Comparison of ENCODE assay signal across 25 cellular contexts in genomic region chr19:33900817-33901216, GRCh38.
"Had no signal": no experiment of that assay in that cellular context is flagged by ENCODE, and none has a peak within 500 bp of the region (broad histone marks: within the 10 kb centered on the region; RNA-seq: fewer than 3 reads in every experiment).

No MANE protein-coding gene starts in this region.

- ATAC-seq: activated CD4-positive, alpha-beta T cell treated with anti-CD3 and anti-CD28 coated beads for 36 hours; activated CD8-positive, alpha-beta T cell treated with anti-CD3 and anti-CD28 coated beads for 36 hours; activated T-cell treated with anti-CD3 and anti-CD28 coated beads, Interleukin-2, amount 50 U/mL, for 4 hours; activated T-helper 17 cell treated with anti-CD3 and anti-CD28 coated beads, Interleukin-2, amount 50 U/mL, for 72 hours; effector memory CD8-positive, alpha-beta T cell; gastroesophageal sphincter had no signal

- H3K27ac Mint-ChIP-seq: activated CD4-positive, alpha-beta T cell treated with anti-CD3 and anti-CD28 coated beads for 36 hours; activated CD4-positive, alpha-beta T cell treated with anti-CD3 and anti-CD28 coated beads, Interleukin-2, amount 10 ng/mL, durations not matched to agents 24 days and 14 days; activated CD8-positive, alpha-beta T cell treated with anti-CD3 and anti-CD28 coated beads for 36 hours; activated naive CD8-positive, alpha-beta T cell; activated T-helper 17 cell treated with anti-CD3 and anti-CD28 coated beads, Interleukin-2, amount 50 U/mL, for 72 hours; effector memory CD8-positive, alpha-beta T cell had no signal

- DNase-seq: activated CD4-positive, alpha-beta T cell treated with anti-CD3 and anti-CD28 coated beads for 36 hours; activated CD4-positive, alpha-beta T cell treated with anti-CD3 and anti-CD28 coated beads, Interleukin-2, amount 10 ng/mL, durations not matched to agents 24 days and 14 days; activated CD4-positive, alpha-beta T cell treated with anti-CD3 and anti-CD28 coated beads, Interleukin-2, amount 50 U/mL, for 4 hours; activated CD4-positive, CD25-positive, alpha-beta regulatory T cell; activated CD4-positive, CD25-positive, alpha-beta regulatory T cell treated with anti-CD3 and anti-CD28 coated beads, Interleukin-2, amount 50 U/mL, for 72 hours; activated CD8-positive, alpha-beta memory T cell treated with anti-CD3 and anti-CD28 coated beads for 24 hours; activated CD8-positive, alpha-beta T cell treated with anti-CD3 and anti-CD28 coated beads for 36 hours; activated effector memory CD4-positive, alpha-beta T cell treated with Interleukin-2 at 50 U/mL for 16 hours; activated gamma-delta T cell treated with Interleukin-2 at 50 U/mL for 16 hours; activated naive CD4-positive, alpha-beta T cell treated with anti-CD3 and anti-CD28 coated beads, Interleukin-2, amount 50 U/mL, for 16 hours; activated naive CD4-positive, alpha-beta T cell treated with Interleukin-2 at 50 U/mL for 16 hours; activated T-cell treated with anti-CD3 and anti-CD28 coated beads, Interleukin-2, amount 50 U/mL, for 4 hours; amniotic stem cell; anterior cingulate cortex; caudate nucleus; cortex of kidney; effector CD4-positive, alpha-beta T cell; effector memory CD8-positive, alpha-beta T cell; esophagus squamous epithelium; foreskin melanocyte; T-helper 2 cell had no signal

- H3K36me3 ChIP-seq: esophagus squamous epithelium, gastroesophageal sphincter had no signal

- H3K4me1 Mint-ChIP-seq: activated CD4-positive, alpha-beta T cell treated with anti-CD3 and anti-CD28 coated beads, Interleukin-2, amount 10 ng/mL, durations not matched to agents 24 days and 14 days had no signal

- H3K27ac ChIP-seq: epithelial cell of prostate, esophagus squamous epithelium, gastroesophageal sphincter had no signal

- H3K36me3 Mint-ChIP-seq: activated naive CD8-positive, alpha-beta T cell had no signal

- H3K4me3 ChIP-seq: esophagus squamous epithelium, gastroesophageal sphincter had no signal

- H3K4me3 Mint-ChIP-seq: activated CD4-positive, alpha-beta T cell treated with anti-CD3 and anti-CD28 coated beads for 36 hours; activated CD4-positive, alpha-beta T cell treated with anti-CD3 and anti-CD28 coated beads, Interleukin-2, amount 10 ng/mL, durations not matched to agents 24 days and 14 days; activated CD8-positive, alpha-beta T cell treated with anti-CD3 and anti-CD28 coated beads for 36 hours; activated naive CD8-positive, alpha-beta T cell; activated T-cell treated with anti-CD3 and anti-CD28 coated beads, Interleukin-2, amount 50 U/mL, for 4 hours; activated T-helper 17 cell treated with anti-CD3 and anti-CD28 coated beads, Interleukin-2, amount 50 U/mL, for 72 hours; effector memory CD8-positive, alpha-beta T cell had no signal
